8 cellular contexts compared by ENCODE assay signal in the genomic region with DNA sequence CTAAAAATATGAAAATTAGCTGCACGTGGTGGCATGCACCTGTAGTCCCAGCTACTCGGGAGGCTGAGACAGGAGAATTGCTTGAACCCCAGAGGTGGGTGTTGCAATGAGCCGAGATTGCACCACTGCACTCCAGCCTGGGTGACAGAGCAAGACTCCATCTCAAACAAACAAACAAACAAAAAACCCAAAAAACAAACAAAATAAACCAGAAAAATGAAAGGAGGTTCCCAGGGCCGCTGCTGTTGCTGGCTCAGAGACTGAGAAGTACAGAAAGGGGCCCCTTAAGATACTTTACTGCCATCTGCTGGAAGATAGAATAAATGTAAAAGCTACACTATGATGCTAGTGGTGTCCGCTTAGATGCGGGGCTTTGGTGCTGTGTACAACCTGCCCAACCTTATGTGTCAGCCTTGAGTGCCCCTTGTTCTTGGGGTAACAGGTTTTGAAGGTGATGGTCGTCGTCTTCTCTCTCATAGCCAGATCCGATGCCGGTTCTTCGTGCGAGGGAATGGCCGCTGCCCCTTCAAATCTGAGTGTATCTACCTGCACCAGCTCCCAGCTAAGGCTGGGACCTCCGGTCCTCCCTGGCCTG. TPM values are rescaled to one million over a fixed set of nuclear protein-coding genes. Genes with fewer than 3 reads are reported as not detected.
DNase-seq lines count a peak whose midpoint lies in the region; ATAC-seq, FAIRE-seq and TF ChIP-seq lines count a peak whose summit lies in the region.

No MANE protein-coding gene starts in this region.

- H3K9me3 Mint-ChIP-seq in stimulated activated effector memory CD8-positive, alpha-beta T cell treated with anti-CD3 and anti-CD28 coated beads, Interleukin-12 subunit alpha, Interleukin-12 subunit beta, amount 100 ng/mL, for 72 hours = no peaks in the 10 kb centered on the region

- H3K4me1 ChIP-seq in SJCRH30 (peaks cover 11% of the 10 kb centered on the region), kidney (ENCODE audit: control insufficient read depth in 1 of 2, insufficient read depth in 1 of 2, low read depth in 1 of 2, low read length in 2 of 2) (peaks cover 5 to 8% of the 10 kb centered on the region in 2 donors)
- peaks cover 10% of the 10 kb centered on the region for H3K4me1 ChIP-seq in effector memory CD4-positive, alpha-beta T cell (ENCODE audit: control insufficient read depth, insufficient read depth, low read length, poor library complexity, severe bottlenecking)

- H3K9ac ChIP-seq in kidney (ENCODE audit: low read length in 2 of 2) = no peak overlapping the region

- H3K27ac ChIP-seq in SJCRH30 (no peak overlapping the region), kidney (ENCODE audit: low read depth in 2 of 2, low read length in 2 of 2) (no peak overlapping the region)
- no peak overlapping the region for H3K27ac ChIP-seq in effector memory CD4-positive, alpha-beta T cell (ENCODE audit: insufficient read depth, low read length, poor library complexity, severe bottlenecking)

- DNase-seq in CD1c-positive myeloid dendritic cell (ENCODE audit: extremely low spot score) (peak; percentile 87), NCI-H1105 treated with DMSO at 0.1 percent for 48 hours (lab: John Stamatoyannopoulos, UW) (peak; percentile 84), SJCRH30 (peak; percentile 25 to 80), T47D (ENCODE audit: low read depth in 1 of 2, low spot score in 1 of 2) (peak; percentile 70 to 78), kidney (no peak)
- DNase-seq in stimulated activated effector memory CD8-positive, alpha-beta T cell treated with anti-CD3 and anti-CD28 coated beads, Interleukin-12 subunit alpha, Interleukin-12 subunit beta, amount 100 ng/mL, for 72 hours (ENCODE audit: low spot score in 2 of 2) = peak in 1 of 2 donors; percentile 61
- no peak for DNase-seq in effector memory CD4-positive, alpha-beta T cell

- no peaks in the 10 kb centered on the region for H3K36me3 Mint-ChIP-seq in stimulated activated effector memory CD8-positive, alpha-beta T cell treated with anti-CD3 and anti-CD28 coated beads, Interleukin-12 subunit alpha, Interleukin-12 subunit beta, amount 100 ng/mL, for 72 hours

- no peak overlapping the region for H3K4me3 Mint-ChIP-seq in stimulated activated effector memory CD8-positive, alpha-beta T cell treated with anti-CD3 and anti-CD28 coated beads, Interleukin-12 subunit alpha, Interleukin-12 subunit beta, amount 100 ng/mL, for 72 hours

- H3K4me3 ChIP-seq in SJCRH30 (no peak overlapping the region), kidney (ENCODE audit: low read length in 2 of 2) (no peak overlapping the region)
- H3K4me3 ChIP-seq in effector memory CD4-positive, alpha-beta T cell (ENCODE audit: insufficient read depth, low read depth, low read length, poor library complexity, severe bottlenecking) = no peak overlapping the region

- ATAC-seq in GM19395 (IDR thresholded peaks at IDR 0.05; ENCODE audit: unreplicated experiment) = peak; percentile 44
- ATAC-seq in stimulated activated effector memory CD8-positive, alpha-beta T cell treated with anti-CD3 and anti-CD28 coated beads, Interleukin-12 subunit alpha, Interleukin-12 subunit beta, amount 100 ng/mL, for 72 hours = peak; percentile 71

- FAIRE-seq in kidney (lab: Jason Lieb, UNC) = no peak

- H3K9me3 ChIP-seq in SJCRH30 (replicated peaks) = no peaks in the 10 kb centered on the region
- no peaks in the 10 kb centered on the region for H3K9me3 ChIP-seq in kidney (ENCODE audit: control insufficient read depth in 1 of 2, low read length in 2 of 2)
- H3K9me3 ChIP-seq in effector memory CD4-positive, alpha-beta T cell (ENCODE audit: control insufficient read depth, low read length) = no peaks in the 10 kb centered on the region

- in situ Hi-C loops in T47D (cut with HindIII; ENCODE audit: low pct_unique_long_range_greater_than_20kb, low sequenced_read_pairs) = no loop called here

- 0 out of 2 replicates have a peak, but pooled peaks cover 3% of the 10 kb centered on the region for H3K27me3 ChIP-seq in SJCRH30
- no peaks in the 10 kb centered on the region for H3K27me3 ChIP-seq in effector memory CD4-positive, alpha-beta T cell (replicated peaks; ENCODE audit: control insufficient read depth, insufficient read depth, low read length, poor library complexity, severe bottlenecking)

- TF ChIP-seq CTCF in kidney (IDR thresholded peaks at IDR 0.05; ENCODE audit: borderline replicate concordance, extremely low read depth, insufficient read depth) = peak; percentile 72

- H3K4me1 Mint-ChIP-seq in stimulated activated effector memory CD8-positive, alpha-beta T cell treated with anti-CD3 and anti-CD28 coated beads, Interleukin-12 subunit alpha, Interleukin-12 subunit beta, amount 100 ng/mL, for 72 hours = peaks cover 29% of the 10 kb centered on the region

- intact Hi-C loops in kidney (cut with DNase I) = loop anchor here (10.0 kb wide), 1 partner anchor 105 kb away; the partner anchor contains the start of gene PPARD

- peak overlapping the region; percentile 34 for H3K27ac Mint-ChIP-seq in stimulated activated effector memory CD8-positive, alpha-beta T cell treated with anti-CD3 and anti-CD28 coated beads, Interleukin-12 subunit alpha, Interleukin-12 subunit beta, amount 100 ng/mL, for 72 hours

- H3K36me3 ChIP-seq in SJCRH30 (no peaks in the 10 kb centered on the region), kidney (ENCODE audit: control insufficient read depth in 1 of 2, insufficient read depth in 2 of 2, low read length in 2 of 2) (no peaks in the 10 kb centered on the region)
- H3K36me3 ChIP-seq in effector memory CD4-positive, alpha-beta T cell (ENCODE audit: control insufficient read depth, insufficient read depth, low read length) = no peaks in the 10 kb centered on the region

RNA-seq across cellular contexts. Expression of gene FANCE, which starts 2.8 kb away (rescaled TPM):
- total RNA-seq in SJCRH30 (2014; rRNA removed; shearing (Covaris generic)) = 10.5 and 10.9 TPM in 2 replicates
- total RNA-seq in kidney = 2.7 TPM
- polyA plus RNA-seq in kidney (ENCODE audit: insufficient read depth, low read depth, low replicate concordance) = 1.2 TPM

RNA-seq across cellular contexts. Expression of gene RPL10A, which starts 18.8 kb away (rescaled TPM):
- 2,010 and 2,016 TPM in 2 replicates for total RNA-seq in SJCRH30 (2014; rRNA removed; shearing (Covaris generic))
- total RNA-seq in kidney = 1,159 TPM
- polyA plus RNA-seq in kidney (ENCODE audit: insufficient read depth, low read depth, low replicate concordance) = 1,291 TPM

RNA-seq across cellular contexts. Expression of gene TEAD3, which starts 47.5 kb away (rescaled TPM):
- total RNA-seq in SJCRH30 (2014; rRNA removed; shearing (Covaris generic)) = 8.4 and 8.8 TPM in 2 replicates
- 18.0 TPM for total RNA-seq in kidney
- 11.3 TPM for polyA plus RNA-seq in kidney (ENCODE audit: insufficient read depth, low read depth, low replicate concordance)

Comparison
In these comparisons a context has a peak if more than half of its experiments do, and no peak if none do; other contexts are left out.
1. DNase-seq: peak in CD1c-positive myeloid dendritic cell (single experiment), NCI-H1105 treated with DMSO at 0.1 percent for 48 hours (single experiment), SJCRH30 (2 of 2) and T47D (2 of 2); none in kidney (single experiment) and effector memory CD4-positive, alpha-beta T cell (0 of 3).